In the genomic region with DNA sequence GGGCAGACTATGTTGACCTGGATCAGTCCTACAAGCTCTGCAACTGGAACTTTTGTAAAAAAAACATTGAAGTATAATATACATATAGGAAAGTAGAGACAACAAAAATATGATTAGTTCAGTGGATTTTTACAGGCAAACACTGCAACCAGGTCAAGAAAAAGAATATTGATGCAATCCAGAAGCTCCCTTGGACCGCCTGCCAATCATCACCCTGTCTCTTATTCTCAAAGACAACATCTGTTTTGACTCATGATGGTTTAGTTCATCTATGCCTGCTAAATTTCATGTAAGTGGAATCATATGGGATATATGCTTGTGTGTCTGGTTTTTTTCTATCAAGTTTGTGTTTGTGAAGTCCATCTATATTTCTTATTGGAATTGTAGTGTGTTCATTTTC, we compare ENCODE assay signal across 21 cellular contexts. TPM values are rescaled to one million over a fixed set of nuclear protein-coding genes. Genes with fewer than 3 reads are reported as not detected.
A peak's percentile ranks its signal among the peaks of the same experiment; 100 is the strongest.
DNase-seq lines count a peak whose midpoint lies in the region; ATAC-seq, FAIRE-seq and TF ChIP-seq lines count a peak whose summit lies in the region.
"Had no signal": no experiment of that assay in that cellular context is flagged by ENCODE, and none has a peak within 500 bp of the region (broad histone marks: within the 10 kb centered on the region; RNA-seq: fewer than 3 reads in every experiment).

No MANE protein-coding gene starts in this region.

- peak overlapping the region; percentile 66 to 81 (median 72) for H3K27ac ChIP-seq in esophagus squamous epithelium
- H3K27ac ChIP-seq in kidney (ENCODE audit: low read depth in 2 of 2, low read length in 2 of 2) = no peak overlapping the region
- no peak overlapping the region for H3K27ac ChIP-seq in tibial artery
- H3K27ac ChIP-seq: cardiac muscle cell had no signal

- no peaks in the 10 kb centered on the region for H3K27me3 ChIP-seq in esophagus squamous epithelium
- no peaks in the 10 kb centered on the region for H3K27me3 ChIP-seq in tibial artery
- H3K27me3 ChIP-seq: cardiac muscle cell had no signal

- H3K9me3 ChIP-seq in esophagus squamous epithelium (no peaks in the 10 kb centered on the region), kidney (ENCODE audit: control insufficient read depth in 1 of 2, low read length in 2 of 2) (no peaks in the 10 kb centered on the region), tibial artery (no peaks in the 10 kb centered on the region)
- H3K9me3 ChIP-seq: Caco-2, psoas muscle had no signal

- no peak for FAIRE-seq in kidney (lab: Jason Lieb, UNC)
- FAIRE-seq: islet of Langerhans had no signal

- WGBS in esophagus squamous epithelium, 2 donors = 95 to 100% methylated on average over 1 of the region's 1 CpG

- no peak overlapping the region for H3K9ac ChIP-seq in kidney (ENCODE audit: low read length in 2 of 2)

- TF ChIP-seq CTCF in esophagus squamous epithelium (IDR thresholded peaks at IDR 0.05) = no peak
- TF ChIP-seq CTCF in kidney (IDR thresholded peaks at IDR 0.05; ENCODE audit: borderline replicate concordance, extremely low read depth, insufficient read depth) = no peak
- TF ChIP-seq CTCF in tibial artery (IDR thresholded peaks at IDR 0.05) = no peak

- H3K27ac Mint-ChIP-seq in activated CD8-positive, alpha-beta memory T cell treated with anti-CD3 and anti-CD28 coated beads, Interleukin-2, amount 10 ng/mL, durations not matched to agents 7 days and 5 days = peak overlapping the region; percentile 80
- peak overlapping the region; percentile 87 for H3K27ac Mint-ChIP-seq in activated CD4-positive, alpha-beta memory T cell treated with anti-CD3 and anti-CD28 coated beads, Interleukin-2, amount 10 ng/mL, durations not matched to agents 7 days and 5 days
- H3K27ac Mint-ChIP-seq in stimulated activated effector memory CD8-positive, alpha-beta T cell treated with anti-CD3 and anti-CD28 coated beads, Interleukin-12 subunit alpha, Interleukin-12 subunit beta, amount 100 ng/mL, for 72 hours = peak overlapping the region; percentile 29

- peaks cover 2% of the 10 kb centered on the region for H3K9me3 Mint-ChIP-seq in activated CD8-positive, alpha-beta memory T cell treated with anti-CD3 and anti-CD28 coated beads, Interleukin-2, amount 10 ng/mL, durations not matched to agents 7 days and 5 days (ENCODE audit: low read depth)
- H3K9me3 Mint-ChIP-seq in activated CD4-positive, alpha-beta memory T cell treated with anti-CD3 and anti-CD28 coated beads, Interleukin-2, amount 10 ng/mL, durations not matched to agents 7 days and 5 days = peaks cover 17% of the 10 kb centered on the region
- no peaks in the 10 kb centered on the region for H3K9me3 Mint-ChIP-seq in stimulated activated effector memory CD8-positive, alpha-beta T cell treated with anti-CD3 and anti-CD28 coated beads, Interleukin-12 subunit alpha, Interleukin-12 subunit beta, amount 100 ng/mL, for 72 hours

- no peak for ATAC-seq in activated CD8-positive, alpha-beta memory T cell treated with anti-CD3 and anti-CD28 coated beads, Interleukin-2, amount 10 ng/mL, durations not matched to agents 7 days and 5 days
- no peak for ATAC-seq in stimulated activated effector memory CD8-positive, alpha-beta T cell treated with anti-CD3 and anti-CD28 coated beads, Interleukin-12 subunit alpha, Interleukin-12 subunit beta, amount 100 ng/mL, for 72 hours
- no peak for ATAC-seq in left lobe of liver

- H3K36me3 ChIP-seq in esophagus squamous epithelium (no peaks in the 10 kb centered on the region), kidney (ENCODE audit: control insufficient read depth in 1 of 2, insufficient read depth in 2 of 2, low read length in 2 of 2) (no peaks in the 10 kb centered on the region), tibial artery (no peaks in the 10 kb centered on the region)
- H3K36me3 ChIP-seq: cardiac muscle cell had no signal

- H3K4me3 Mint-ChIP-seq in activated CD8-positive, alpha-beta memory T cell treated with anti-CD3 and anti-CD28 coated beads, Interleukin-2, amount 10 ng/mL, durations not matched to agents 7 days and 5 days = no peak overlapping the region
- H3K4me3 Mint-ChIP-seq in activated CD4-positive, alpha-beta memory T cell treated with anti-CD3 and anti-CD28 coated beads, Interleukin-2, amount 10 ng/mL, durations not matched to agents 7 days and 5 days = no peak overlapping the region
- no peak overlapping the region for H3K4me3 Mint-ChIP-seq in stimulated activated effector memory CD8-positive, alpha-beta T cell treated with anti-CD3 and anti-CD28 coated beads, Interleukin-12 subunit alpha, Interleukin-12 subunit beta, amount 100 ng/mL, for 72 hours
- H3K4me3 Mint-ChIP-seq: T-cell had no signal

- TF ChIP-seq POLR2A in esophagus squamous epithelium (IDR thresholded peaks at IDR 0.05) = no peak

- peaks cover 14% of the 10 kb centered on the region for H3K27me3 Mint-ChIP-seq in activated CD8-positive, alpha-beta memory T cell treated with anti-CD3 and anti-CD28 coated beads, Interleukin-2, amount 10 ng/mL, durations not matched to agents 7 days and 5 days
- H3K27me3 Mint-ChIP-seq in activated CD4-positive, alpha-beta memory T cell treated with anti-CD3 and anti-CD28 coated beads, Interleukin-2, amount 10 ng/mL, durations not matched to agents 7 days and 5 days = peaks cover 18% of the 10 kb centered on the region

- DNase-seq in activated CD8-positive, alpha-beta memory T cell treated with anti-CD3 and anti-CD28 coated beads, Interleukin-2, amount 10 ng/mL, durations not matched to agents 7 days and 5 days = no peak
- no peak for DNase-seq in activated CD8-positive, alpha-beta memory T cell treated with anti-CD3 and anti-CD28 coated beads, Interleukin-2, amount 50 U/mL, for 4 hours
- no peak for DNase-seq in activated CD4-positive, alpha-beta memory T cell treated with anti-CD3 and anti-CD28 coated beads, Interleukin-2, amount 10 ng/mL, durations not matched to agents 7 days and 5 days
- DNase-seq in esophagus squamous epithelium (lab: John Stamatoyannopoulos, UW) = no peak
- no peak for DNase-seq in stimulated activated effector memory CD8-positive, alpha-beta T cell treated with anti-CD3 and anti-CD28 coated beads, Interleukin-12 subunit alpha, Interleukin-12 subunit beta, amount 100 ng/mL, for 72 hours (ENCODE audit: low spot score in 2 of 2)
- DNase-seq in kidney = no peak
- no peak for DNase-seq in tibial artery
- no peak for DNase-seq in left lobe of liver (ENCODE audit: low spot score)
- DNase-seq: ACHN; activated gamma-delta T cell; Caco-2; GDM1; glutamatergic neuron; Karpas-422; NCI-H1436; OCI-M1; psoas muscle; stimulated activated CD4-positive, alpha-beta T cell treated with anti-CD3 and anti-CD28 coated beads, Interleukin-4, amount 100 ng/mL, for 1 hour; T-cell had no signal

- CTCF ChIA-PET in activated CD8-positive, alpha-beta memory T cell treated with anti-CD3 and anti-CD28 coated beads, Interleukin-2, amount 10 ng/mL, durations not matched to agents 7 days and 5 days (lab: Charles Lee) = interaction anchor here (0.6 to 1.4 kb wide), 3 partner anchors 64 to 168 kb away, joined by 3 read pairs; no protein-coding TSS in a partner anchor
- CTCF ChIA-PET in activated CD4-positive, alpha-beta memory T cell treated with anti-CD3 and anti-CD28 coated beads, Interleukin-2, amount 10 ng/mL, durations not matched to agents 7 days and 5 days (lab: Charles Lee) = interaction anchor here (0.6 to 3.2 kb wide), 3 partner anchors 11 to 166 kb away, joined by 3 to 14 read pairs (median 6); no protein-coding TSS in a partner anchor

- H3K4me1 ChIP-seq in esophagus squamous epithelium (peaks cover 4 to 43% (median 15%) of the 10 kb centered on the region in 3 donors), kidney (ENCODE audit: control insufficient read depth in 1 of 2, insufficient read depth in 1 of 2, low read depth in 1 of 2, low read length in 2 of 2) (no peaks in the 10 kb centered on the region), tibial artery (peaks cover 0 to 34% (median 6%) of the 10 kb centered on the region in 4 donors)

- peaks cover 43% of the 10 kb centered on the region for H3K4me1 Mint-ChIP-seq in activated CD8-positive, alpha-beta memory T cell treated with anti-CD3 and anti-CD28 coated beads, Interleukin-2, amount 10 ng/mL, durations not matched to agents 7 days and 5 days
- peaks cover 54% of the 10 kb centered on the region for H3K4me1 Mint-ChIP-seq in activated CD4-positive, alpha-beta memory T cell treated with anti-CD3 and anti-CD28 coated beads, Interleukin-2, amount 10 ng/mL, durations not matched to agents 7 days and 5 days
- peaks cover 33% of the 10 kb centered on the region for H3K4me1 Mint-ChIP-seq in stimulated activated effector memory CD8-positive, alpha-beta T cell treated with anti-CD3 and anti-CD28 coated beads, Interleukin-12 subunit alpha, Interleukin-12 subunit beta, amount 100 ng/mL, for 72 hours

- peaks cover 19% of the 10 kb centered on the region for H3K36me3 Mint-ChIP-seq in activated CD8-positive, alpha-beta memory T cell treated with anti-CD3 and anti-CD28 coated beads, Interleukin-2, amount 10 ng/mL, durations not matched to agents 7 days and 5 days
- H3K36me3 Mint-ChIP-seq in activated CD4-positive, alpha-beta memory T cell treated with anti-CD3 and anti-CD28 coated beads, Interleukin-2, amount 10 ng/mL, durations not matched to agents 7 days and 5 days (ENCODE audit: low read depth) = peaks cover 32% of the 10 kb centered on the region
- H3K36me3 Mint-ChIP-seq in stimulated activated effector memory CD8-positive, alpha-beta T cell treated with anti-CD3 and anti-CD28 coated beads, Interleukin-12 subunit alpha, Interleukin-12 subunit beta, amount 100 ng/mL, for 72 hours = no peaks in the 10 kb centered on the region
- H3K36me3 Mint-ChIP-seq: T-cell had no signal

- intact Hi-C loops in esophagus squamous epithelium (cut with DNase I) = no loop called here
- intact Hi-C loops in kidney (cut with DNase I) = no loop called here
- intact Hi-C loops in tibial artery (cut with DNase I; ENCODE audit: low total_unique reads) = no loop called here

- no peak overlapping the region for H3K4me3 ChIP-seq in esophagus squamous epithelium
- no peak overlapping the region for H3K4me3 ChIP-seq in kidney (ENCODE audit: low read length in 2 of 2)
- no peak overlapping the region for H3K4me3 ChIP-seq in tibial artery
- H3K4me3 ChIP-seq: cardiac muscle cell, psoas muscle had no signal

- POLR2A ChIA-PET in activated CD4-positive, alpha-beta memory T cell treated with anti-CD3 and anti-CD28 coated beads, Interleukin-2, amount 10 ng/mL, durations not matched to agents 7 days and 5 days (lab: Charles Lee) = interaction anchor here (0.7 to 4.6 kb wide), 7 partner anchors 9 to 43 kb away, joined by 3 to 28 read pairs (median 6); no protein-coding TSS in a partner anchor

RNA-seq across cellular contexts. Expression of a gene that starts 7.7 kb away (rescaled TPM):
- 100 to 1,000 TPM in 1 of 2 experiments, 10 to 100 TPM in 1; 72.6 to 125 TPM for total RNA-seq in activated CD8-positive, alpha-beta memory T cell treated with anti-CD3 and anti-CD28 coated beads, Interleukin-2, amount 10 ng/mL, durations not matched to agents 7 days and 5 days
- 100 to 1,000 TPM; 103 to 105 TPM for total RNA-seq in activated CD4-positive, alpha-beta memory T cell treated with anti-CD3 and anti-CD28 coated beads, Interleukin-2, amount 10 ng/mL, durations not matched to agents 7 days and 5 days
- total RNA-seq in esophagus squamous epithelium (10 to 100 TPM; 19.8 to 51.2 (median 34.1) TPM), kidney (22.6 TPM), left lobe of liver (14.7 TPM)
- 2.2 TPM for polyA plus RNA-seq in kidney (ENCODE audit: insufficient read depth, low read depth, low replicate concordance)

Comparison
In these comparisons a context has a peak if more than half of its experiments do, and no peak if none do; other contexts are left out.
1. H3K27ac Mint-ChIP-seq: peak in every context shown above with its lines; median percentile 87 in activated CD4-positive, alpha-beta memory T cell treated with anti-CD3 and anti-CD28 coated beads, Interleukin-2, amount 10 ng/mL, durations not matched to agents 7 days and 5 days; 80 in activated CD8-positive, alpha-beta memory T cell treated with anti-CD3 and anti-CD28 coated beads, Interleukin-2, amount 10 ng/mL, durations not matched to agents 7 days and 5 days; 29 in stimulated activated effector memory CD8-positive, alpha-beta T cell treated with anti-CD3 and anti-CD28 coated beads, Interleukin-12 subunit alpha, Interleukin-12 subunit beta, amount 100 ng/mL, for 72 hours.
2. H3K27ac ChIP-seq: peak in esophagus squamous epithelium (4 of 4); none in kidney (0 of 2) and tibial artery (0 of 2).